Comparison of ENCODE assay signal across 17 cellular contexts in the genomic region with DNA sequence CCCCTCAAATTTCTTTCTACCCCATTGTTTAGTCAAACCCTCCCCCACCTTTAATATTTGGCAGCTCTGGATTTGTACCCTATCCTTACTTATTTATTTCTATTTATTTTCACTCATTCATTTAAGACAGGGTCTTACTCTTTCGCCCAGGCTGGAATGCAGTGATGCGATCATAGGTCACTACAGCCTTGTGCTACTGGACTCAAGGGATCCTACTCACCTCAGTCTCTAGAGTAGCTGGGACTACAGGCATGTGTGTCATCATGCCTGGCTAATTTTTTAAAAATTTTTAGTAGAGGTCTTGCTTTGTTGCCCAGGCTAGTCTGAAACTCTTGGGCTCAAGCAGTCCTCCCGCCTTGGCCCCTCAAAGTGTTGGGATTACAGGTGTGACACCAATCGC. TPM values are rescaled to one million over a fixed set of nuclear protein-coding genes. Genes with fewer than 3 reads are reported as not detected.
DNase-seq lines count a peak whose midpoint lies in the region; ATAC-seq and TF ChIP-seq lines count a peak whose summit lies in the region.
"Had no signal": no experiment of that assay in that cellular context is flagged by ENCODE, and none has a peak within 500 bp of the region (broad histone marks: within the 10 kb centered on the region; RNA-seq: fewer than 3 reads in every experiment).

No MANE protein-coding gene starts in this region.

- no peak overlapping the region for H2BK120ac ChIP-seq in trophoblast cell (ENCODE audit: insufficient read depth, low read length, poor library complexity)

- no peak overlapping the region for H2AFZ ChIP-seq in trophoblast cell (ENCODE audit: insufficient read depth, low read length, poor library complexity)
- H2AFZ ChIP-seq in GM23338 = no peak overlapping the region

- H3K14ac ChIP-seq in trophoblast cell (ENCODE audit: low read length) = no peak overlapping the region

- H3K4ac ChIP-seq in trophoblast cell (ENCODE audit: low read depth, low read length) = peak overlapping the region; percentile 72

- H3K27me3 Mint-ChIP-seq in activated naive CD8-positive, alpha-beta T cell = no peaks in the 10 kb centered on the region
- no peaks in the 10 kb centered on the region for H3K27me3 Mint-ChIP-seq in activated naive CD8-positive, alpha-beta T cell treated with anti-CD3 and anti-CD28 coated beads, Interleukin-2, amount 50 U/mL, for 24 hours
- peaks cover 3% of the 10 kb centered on the region for H3K27me3 Mint-ChIP-seq in GM23338 (ENCODE audit: insufficient read depth, low read depth, poor library complexity)
- H3K27me3 Mint-ChIP-seq: CD4-positive, alpha-beta memory T cell had no signal

- H3K9me2 ChIP-seq in GM23338 (ENCODE audit: insufficient read depth) = no peaks in the 10 kb centered on the region

- no peak overlapping the region for H4K8ac ChIP-seq in trophoblast cell (ENCODE audit: low read depth, low read length)

- peaks cover 7% of the 10 kb centered on the region; the same call in 1 of the 2 replicates for H3K4me1 ChIP-seq in HEK293 (ENCODE audit: control insufficient read depth, insufficient read depth, low read length)
- no peaks in the 10 kb centered on the region for H3K4me1 ChIP-seq in trophoblast cell (ENCODE audit: control insufficient read depth in 1 of 2, insufficient read depth in 2 of 2, low read length in 2 of 2)
- no peaks in the 10 kb centered on the region for H3K4me1 ChIP-seq in GM23338 (ENCODE audit: insufficient read depth)
- H3K4me1 ChIP-seq in upper lobe of right lung = peaks cover 4% of the 10 kb centered on the region

- H3K36me3 ChIP-seq in HEK293 (ENCODE audit: control insufficient read depth in 2 of 2, insufficient read depth in 1 of 2, low read length in 2 of 2) (no peaks in the 10 kb centered on the region; a peak in 1 of 3 replicates), trophoblast cell (ENCODE audit: control insufficient read depth in 1 of 2, insufficient read depth in 2 of 2, low read length in 2 of 2) (no peaks in the 10 kb centered on the region), GM23338 (ENCODE audit: insufficient read depth) (no peaks in the 10 kb centered on the region), upper lobe of right lung (no peaks in the 10 kb centered on the region)

- CTCF ChIA-PET in HEK293 (lab: Yijun Ruan, JAX) = interaction anchor here (0.7 to 1.0 kb wide), 2 partner anchors 90 to 309 kb away, joined by 3 read pairs; no protein-coding TSS in a partner anchor

- no peak for TF ChIP-seq CTCF in HEK293 (tag by site-specific recombination; IDR thresholded peaks at IDR 0.05)
- no peak for TF ChIP-seq CTCF in fibroblast of mammary gland (conservative IDR thresholded peaks at IDR 0.05; ENCODE audit: control insufficient read depth, insufficient read depth, low read depth, low read length)
- TF ChIP-seq CTCF in GM23338 (conservative IDR thresholded peaks at IDR 0.05; ENCODE audit: low read depth in 2 of 2) = no peak
- no peak for TF ChIP-seq CTCF in upper lobe of right lung (IDR thresholded peaks at IDR 0.05)

- no peak for ATAC-seq in activated naive CD8-positive, alpha-beta T cell treated with anti-CD3 and anti-CD28 coated beads, Interleukin-2, amount 50 U/mL, for 24 hours
- ATAC-seq in GM23338 = no peak
- ATAC-seq in upper lobe of right lung = no peak

- H3K4me1 Mint-ChIP-seq in activated naive CD8-positive, alpha-beta T cell (ENCODE audit: low read depth) = peaks cover 71% of the 10 kb centered on the region
- H3K4me1 Mint-ChIP-seq in activated naive CD8-positive, alpha-beta T cell treated with anti-CD3 and anti-CD28 coated beads, Interleukin-2, amount 50 U/mL, for 24 hours = peaks cover 38% of the 10 kb centered on the region
- peaks cover 15% of the 10 kb centered on the region; the same call in 2 of the 3 replicates for H3K4me1 Mint-ChIP-seq in GM23338

- no peak for DNase-seq in activated naive CD8-positive, alpha-beta T cell treated with anti-CD3 and anti-CD28 coated beads, Interleukin-2, amount 50 U/mL, for 24 hours
- DNase-seq in fibroblast of mammary gland (ENCODE audit: low read depth) (peak; percentile 5), trophoblast cell (no peak), hypothalamus (lab: John Stamatoyannopoulos, UW) (no peak), GM23338 (ENCODE audit: low spot score) (no peak), upper lobe of right lung (no peak)
- DNase-seq: 8988T; C1 segment of cervical spinal cord; Calu3; CD4-positive, alpha-beta memory T cell; COR-L47; DMS53; DMS79 treated with DMSO at 0.1 percent for 48 hours; H7; HCEC 1CT had no signal

- H3K79me1 ChIP-seq in trophoblast cell (ENCODE audit: low read length) = no peaks in the 10 kb centered on the region

- no peak overlapping the region for H3K4me3 Mint-ChIP-seq in activated naive CD8-positive, alpha-beta T cell
- no peak overlapping the region for H3K4me3 Mint-ChIP-seq in activated naive CD8-positive, alpha-beta T cell treated with anti-CD3 and anti-CD28 coated beads, Interleukin-2, amount 50 U/mL, for 24 hours
- no peak overlapping the region for H3K4me3 Mint-ChIP-seq in GM23338

- no peak overlapping the region for H3K18ac ChIP-seq in trophoblast cell (ENCODE audit: low read length)

- no peak overlapping the region for H4K91ac ChIP-seq in trophoblast cell (ENCODE audit: low read depth, low read length)

- H3K4me3 ChIP-seq in HEK293 (ENCODE audit: low read depth, low read length) (no peak overlapping the region), fibroblast of mammary gland (ENCODE audit: control insufficient read depth, low read depth, low read length) (no peak overlapping the region), trophoblast cell (ENCODE audit: low read depth, low read length) (no peak overlapping the region), GM23338 (no peak overlapping the region), upper lobe of right lung (no peak overlapping the region)

- H3F3A ChIP-seq in GM23338 (replicated peaks; ENCODE audit: low read depth) = no peaks in the 10 kb centered on the region

- H3K4me2 ChIP-seq in trophoblast cell (ENCODE audit: low read length) = no peak overlapping the region
- H3K4me2 ChIP-seq in GM23338 = no peak overlapping the region

- peak overlapping the region; percentile 61 for H3K27ac Mint-ChIP-seq in activated naive CD8-positive, alpha-beta T cell
- no peak overlapping the region for H3K27ac Mint-ChIP-seq in activated naive CD8-positive, alpha-beta T cell treated with anti-CD3 and anti-CD28 coated beads, Interleukin-2, amount 50 U/mL, for 24 hours
- H3K27ac Mint-ChIP-seq in GM23338 = no peak overlapping the region

- WGBS in trophoblast cell (ENCODE audit: extremely low coverage, insufficient coverage, insufficient read length) = no CpG with 5 or more reads among the region's 4 CpGs

- H3K9me3 Mint-ChIP-seq in activated naive CD8-positive, alpha-beta T cell (ENCODE audit: low read depth) = no peaks in the 10 kb centered on the region
- H3K9me3 Mint-ChIP-seq in activated naive CD8-positive, alpha-beta T cell treated with anti-CD3 and anti-CD28 coated beads, Interleukin-2, amount 50 U/mL, for 24 hours = no peaks in the 10 kb centered on the region
- H3K9me3 Mint-ChIP-seq in GM23338 = no peaks in the 10 kb centered on the region
- H3K9me3 Mint-ChIP-seq: CD4-positive, alpha-beta memory T cell had no signal

- no peak overlapping the region for H3K27ac ChIP-seq in HEK293 (ENCODE audit: extremely low read depth, low read depth, low read length)
- no peak overlapping the region for H3K27ac ChIP-seq in trophoblast cell (ENCODE audit: low read depth, low read length)
- no peak overlapping the region for H3K27ac ChIP-seq in GM23338 (ENCODE audit: low read depth)
- H3K27ac ChIP-seq in upper lobe of right lung = no peak overlapping the region

- H3K23ac ChIP-seq in trophoblast cell (ENCODE audit: low read length) = no peak overlapping the region

- H3K27me3 ChIP-seq in trophoblast cell (ENCODE audit: insufficient read depth, low read length) (no peaks in the 10 kb centered on the region), GM23338 (ENCODE audit: insufficient read depth) (no peaks in the 10 kb centered on the region), upper lobe of right lung (no peaks in the 10 kb centered on the region)

- no peak overlapping the region for H2BK12ac ChIP-seq in trophoblast cell (ENCODE audit: low read length)

- H4K12ac ChIP-seq in trophoblast cell (ENCODE audit: low read depth, low read length) = no peak overlapping the region

- POLR2A ChIA-PET in HEK293 (lab: Yijun Ruan, JAX) = interaction anchor here (0.7 kb wide), 1 partner anchor 28 kb away, joined by 3 read pairs; no protein-coding TSS in a partner anchor

- intact Hi-C loops in upper lobe of right lung (cut with DNase I) = no loop called here

- H3K79me2 ChIP-seq in trophoblast cell (ENCODE audit: control insufficient read depth, insufficient read depth, low read length, poor library complexity) (peaks cover 15% of the 10 kb centered on the region), GM23338 (replicated peaks; ENCODE audit: insufficient read depth) (peaks cover 97% of the 10 kb centered on the region)

- H4K20me1 ChIP-seq in GM23338 (replicated peaks; ENCODE audit: insufficient read depth) = peaks cover 39% of the 10 kb centered on the region

- no peak overlapping the region for H2AK5ac ChIP-seq in trophoblast cell (ENCODE audit: low read length)

- no peak overlapping the region for H2BK5ac ChIP-seq in trophoblast cell (ENCODE audit: low read depth, low read length, poor library complexity)

- no peaks in the 10 kb centered on the region for H3K9me3 ChIP-seq in HEK293 (ENCODE audit: control insufficient read depth, insufficient read depth, low read depth, low read length)
- H3K9me3 ChIP-seq in trophoblast cell (ENCODE audit: insufficient read depth, low read depth, low read length) = no peaks in the 10 kb centered on the region
- H3K9me3 ChIP-seq in upper lobe of right lung = no peaks in the 10 kb centered on the region

- no peak overlapping the region for H3K9ac ChIP-seq in trophoblast cell (ENCODE audit: low read length)

- peaks cover 6% of the 10 kb centered on the region for H3K36me3 Mint-ChIP-seq in activated naive CD8-positive, alpha-beta T cell
- H3K36me3 Mint-ChIP-seq in activated naive CD8-positive, alpha-beta T cell treated with anti-CD3 and anti-CD28 coated beads, Interleukin-2, amount 50 U/mL, for 24 hours (ENCODE audit: low read depth) = peaks cover 10% of the 10 kb centered on the region
- H3K36me3 Mint-ChIP-seq in GM23338 (ENCODE audit: low read depth) = peaks cover 9% of the 10 kb centered on the region; the same call in 2 of the 3 replicates

TF ChIP-seq in HEK293, 187 proteins besides CTCF, POLR2A, EP300 and RAD21:
- TF ChIP-seq ZNF394 (tag by site-specific recombination; IDR thresholded peaks at IDR 0.05; ENCODE audit: borderline replicate concordance) = peak; percentile 15; the same call in 1 of the 2 replicates
- TF ChIP-seq RBAK (tag by site-specific recombination; IDR thresholded peaks at IDR 0.05) = no peak

TF ChIP-seq in GM23338, 12 proteins besides CTCF, POLR2A, EP300 and RAD21 (continues in another document):
- TF ChIP-seq POLR2AphosphoS5 (IDR thresholded peaks at IDR 0.05; ENCODE audit: low read depth) = no peak

RNA-seq across cellular contexts. Expression of a gene that starts 35.4 kb away (rescaled TPM):
- polyA plus RNA-seq in trophoblast cell (2013) = 204 and 206 TPM in 2 replicates
- total RNA-seq in GM23338 (2014; rRNA removed; shearing (Covaris generic)) = 48.6 and 55.3 TPM in 2 replicates
- polyA plus RNA-seq in GM23338 (2016; fragmentation: Nextera tagmentation; extraction: Ambion mirVana) = 19.0 and 30.5 TPM in 2 replicates
- total RNA-seq in upper lobe of right lung = 159 TPM
